ENCODE assay signal across 6 cellular contexts in the genomic region with DNA sequence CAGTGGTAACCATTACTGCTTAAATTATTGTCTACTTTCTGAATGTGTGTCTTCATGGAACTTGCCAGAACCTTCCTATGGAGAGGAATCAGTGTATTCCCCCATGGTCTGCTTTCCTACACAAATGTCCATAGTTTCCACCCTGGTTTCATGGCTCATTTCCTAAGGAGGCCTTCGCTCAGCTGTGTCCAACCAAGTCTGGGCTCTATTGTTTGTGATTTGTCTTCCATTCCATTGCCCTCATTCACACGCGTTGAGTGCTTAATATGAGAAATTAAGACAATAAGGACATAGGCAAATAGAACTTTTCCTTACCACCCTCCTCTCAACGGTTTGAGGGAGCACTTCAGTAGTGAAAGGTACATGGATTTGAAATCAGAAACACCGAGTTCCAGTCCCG.
"Had no signal": no experiment of that assay in that cellular context is flagged by ENCODE, and none has a peak within 500 bp of the region (broad histone marks: within the 10 kb centered on the region; RNA-seq: fewer than 3 reads in every experiment).

No MANE protein-coding gene starts in this region.

- H3K4me3 Mint-ChIP-seq: HFFc6 had no signal

- H3K4me3 ChIP-seq: GM23248, HAP-1 had no signal

- H3K27ac Mint-ChIP-seq: HFFc6 had no signal

- DNase-seq: GM23248, GOT3, H7, HFFc6, IMR-90 had no signal

- H3K9me3 ChIP-seq: HAP-1 had no signal

- H2AFZ ChIP-seq: GM23248 had no signal

- H3K9me3 Mint-ChIP-seq: HFFc6 had no signal

- H3K27ac ChIP-seq: GM23248 had no signal

- H3K36me3 ChIP-seq: HAP-1 had no signal

- H3K9ac ChIP-seq: GM23248 had no signal

- H3K4me1 ChIP-seq: HAP-1 had no signal
